ENCODE assay signal across 8 cellular contexts in genomic region chr1:58814251-58815068, GRCh38. TPM values are rescaled to one million over a fixed set of nuclear protein-coding genes. Genes with fewer than 3 reads are reported as not detected.
DNase-seq lines count a peak whose midpoint lies in the region; ATAC-seq lines count a peak whose summit lies in the region.

No MANE protein-coding gene starts in this region.

- no peaks in the 10 kb centered on the region for H3K9me3 ChIP-seq in GM23248 (ENCODE audit: low read depth)
- H3K9me3 ChIP-seq in right cardiac atrium (ENCODE audit: control insufficient read depth, low read length), result no peaks in the 10 kb centered on the region

- peak; percentile 61 to 75 for ATAC-seq in right cardiac atrium
- ATAC-seq in GM19395 (IDR thresholded peaks at IDR 0.05; ENCODE audit: unreplicated experiment), result no peak
- ATAC-seq in HG03280 (IDR thresholded peaks at IDR 0.05; ENCODE audit: unreplicated experiment), result no peak

- in situ Hi-C loops in GM23248 (cut with MboI), result no loop called here

- peaks cover 39% of the 10 kb centered on the region for H3K4me1 ChIP-seq in GM23248 (ENCODE audit: insufficient read depth)
- H3K4me1 ChIP-seq in right cardiac atrium (ENCODE audit: control insufficient read depth, insufficient read depth, low read length), result peaks cover 4% of the 10 kb centered on the region

- H2AFZ ChIP-seq in GM23248, result peak overlapping the region; percentile 83

- peak overlapping the region; percentile 85 for H3K9ac ChIP-seq in GM23248

- H3K27ac ChIP-seq in GM23248 (peak overlapping the region; percentile 85), right cardiac atrium (ENCODE audit: low read length) (peak overlapping the region; percentile 97)

- no peak overlapping the region for H3K4me2 ChIP-seq in GM23248 (ENCODE audit: unreplicated experiment)

- H3K4me3 ChIP-seq in GM23248, result no peak overlapping the region
- H3K4me3 ChIP-seq in right cardiac atrium (ENCODE audit: low read length), result no peak overlapping the region

- H3K36me3 ChIP-seq in GM23248 (ENCODE audit: low read depth), result no peaks in the 10 kb centered on the region

- WGBS in GM23248 (ENCODE audit: low coverage in 1 of 2, low lambda C conversion rate in 2 of 2, missing lambda C conversion rate in 2 of 2), 2 experiments, result 94% methylated on average over 38 to 45 of the region's 45 CpGs
- WGBS in right cardiac atrium, result 62% methylated on average over 45 of the region's 45 CpGs

- intact Hi-C loops in right cardiac atrium (cut with DNase I), result loop anchor here in 3 of 4 donors (2.0 to 10.0 kb wide), 5 partner anchors 30 to 170 kb away; partner anchors contain the start of gene JUN (in 1 of the 3)

- H3K27me3 ChIP-seq in GM23248 (replicated peaks; ENCODE audit: insufficient read depth), result no peaks in the 10 kb centered on the region
- no peaks in the 10 kb centered on the region for H3K27me3 ChIP-seq in right cardiac atrium (ENCODE audit: control insufficient read depth, insufficient read depth)

- peaks cover 42% of the 10 kb centered on the region for H3F3A ChIP-seq in GM23248 (ENCODE audit: insufficient read depth)

- no peaks in the 10 kb centered on the region for H3K79me2 ChIP-seq in GM23248 (ENCODE audit: insufficient read depth)

- H3K9me2 ChIP-seq in GM23248 (ENCODE audit: insufficient read depth), result no peaks in the 10 kb centered on the region

- DNase-seq in GM23248 (no peak), right cardiac atrium (peak; percentile 61 to 84 (median 82)), retina (peak; percentile 68), NCI-H345 treated with DMSO at 0.1 percent for 48 hours (lab: John Stamatoyannopoulos, UW; ENCODE audit: unreplicated experiment) (no peak), NCI-H1436 (lab: John Stamatoyannopoulos, UW) (no peak)
- DNase-seq in activated naive CD4-positive, alpha-beta T cell treated with anti-CD3 and anti-CD28 coated beads, Interleukin-2, amount 50 U/mL, for 16 hours, result peak; percentile 11

- H4K20me1 ChIP-seq in GM23248 (ENCODE audit: insufficient read depth), result no peaks in the 10 kb centered on the region

RNA-seq across cellular contexts. Expression of gene JUN, which starts 30.6 kb away (rescaled TPM):
- total RNA-seq in GM23248 (2014; rRNA removed; shearing (Covaris generic)), result 107 and 112 TPM in 2 replicates
- 43.4 and 45.3 TPM in 2 replicates for polyA plus RNA-seq in GM23248 (2016; fragmentation: Nextera tagmentation; extraction: Ambion mirVana)
- total RNA-seq in right cardiac atrium, result 10 to 100 TPM; 41.1 to 69.8 (median 50.7) TPM
- polyA plus RNA-seq in right cardiac atrium, result 211 TPM

Comparison
In these comparisons a context has a peak if more than half of its experiments do, and no peak if none do; other contexts are left out.
1. DNase-seq: peak in activated naive CD4-positive, alpha-beta T cell treated with anti-CD3 and anti-CD28 coated beads, Interleukin-2, amount 50 U/mL, for 16 hours (single experiment), right cardiac atrium (3 of 3) and retina (single experiment); none in GM23248 (single experiment), NCI-H345 treated with DMSO at 0.1 percent for 48 hours (single experiment) and NCI-H1436 (single experiment).
2. ATAC-seq: peak in right cardiac atrium (2 of 2); none in GM19395 (single experiment) and HG03280 (single experiment).